ENCODE assay signal across 9 cellular contexts in genomic region chr9:122835313-122835731, GRCh38. TPM values are rescaled to one million over a fixed set of nuclear protein-coding genes. Genes with fewer than 3 reads are reported as not detected.
DNase-seq lines count a peak whose midpoint lies in the region; ATAC-seq, FAIRE-seq and TF ChIP-seq lines count a peak whose summit lies in the region.
"Had no signal": no experiment of that assay in that cellular context is flagged by ENCODE, and none has a peak within 500 bp of the region (broad histone marks: within the 10 kb centered on the region; RNA-seq: fewer than 3 reads in every experiment).

No MANE protein-coding gene starts in this region.

- peak overlapping the region in 2 of 10 donors; percentile 10 for H3K27ac ChIP-seq in heart right ventricle
- no peak overlapping the region for H3K27ac ChIP-seq in right atrium auricular region
- no peak overlapping the region for H3K27ac ChIP-seq in SU-DHL-6 (ENCODE audit: low read depth, low read length)

- H3K4me1 ChIP-seq in heart right ventricle (peaks cover 0 to 10% (median 0%) of the 10 kb centered on the region in 9 donors), right atrium auricular region (no peaks in the 10 kb centered on the region)

- no peaks in the 10 kb centered on the region for H3K79me2 ChIP-seq in SU-DHL-6 (ENCODE audit: insufficient read depth, low read length)

- H3K9me2 ChIP-seq in SU-DHL-6 (replicated peaks; ENCODE audit: insufficient read depth, low read length) = no peaks in the 10 kb centered on the region

- no peaks in the 10 kb centered on the region for H4K20me1 ChIP-seq in SU-DHL-6 (ENCODE audit: low read depth, low read length)

- H3F3A ChIP-seq in SU-DHL-6 (ENCODE audit: insufficient read depth) = peaks cover under 1% of the 10 kb centered on the region; the same call in 1 of the 2 replicates

- 47 to 55% methylated on average over 4 of the region's 4 CpGs for WGBS in heart right ventricle, 2 donors

- DNase-seq in heart right ventricle (no peak), right atrium auricular region (ENCODE audit: low spot score) (no peak), choroid plexus epithelial cell (ENCODE audit: low read depth) (no peak), NCI-H2107 treated with DMSO at 0.1 percent for 48 hours (lab: John Stamatoyannopoulos, UW; ENCODE audit: unreplicated experiment) (no peak), amygdala (lab: John Stamatoyannopoulos, UW) (no peak), frontal cortex (ENCODE audit: low spot score in 2 of 2) (no peak)
- DNase-seq: COR-L47 had no signal

- peak overlapping the region; percentile 22 for H2AFZ ChIP-seq in SU-DHL-6 (ENCODE audit: low read depth, low read length, severe bottlenecking)

- peak in 2 of 9 donors; percentile 11 to 15 for TF ChIP-seq CTCF in heart right ventricle (IDR thresholded peaks at IDR 0.05)
- no peak for TF ChIP-seq CTCF in right atrium auricular region (IDR thresholded peaks at IDR 0.05)
- TF ChIP-seq CTCF in SU-DHL-6 (IDR thresholded peaks at IDR 0.05; ENCODE audit: insufficient read depth, low read length, poor library complexity, severe bottlenecking) = no peak
- TF ChIP-seq CTCF in choroid plexus epithelial cell (conservative IDR thresholded peaks at IDR 0.05; ENCODE audit: low read depth, low read length) = peak; percentile 12

- H3K9me3 ChIP-seq in heart right ventricle = peaks cover 0 to 5% (median 0%) of the 10 kb centered on the region in 11 donors
- H3K9me3 ChIP-seq in right atrium auricular region = no peaks in the 10 kb centered on the region
- no peaks in the 10 kb centered on the region for H3K9me3 ChIP-seq in SU-DHL-6 (ENCODE audit: insufficient read depth, low read length)

- FAIRE-seq in frontal cortex (lab: Jason Lieb, UNC) = no peak

- no peaks in the 10 kb centered on the region for H3K36me3 ChIP-seq in heart right ventricle
- H3K36me3 ChIP-seq in right atrium auricular region = no peaks in the 10 kb centered on the region
- H3K36me3 ChIP-seq in SU-DHL-6 (ENCODE audit: low read length) = no peaks in the 10 kb centered on the region

- intact Hi-C loops in heart right ventricle (cut with DNase I) = no loop called here

- H3K4me3 ChIP-seq in heart right ventricle = no peak overlapping the region
- H3K4me3 ChIP-seq in right atrium auricular region = no peak overlapping the region
- H3K4me3 ChIP-seq in SU-DHL-6 (ENCODE audit: insufficient read depth, low read length, poor library complexity, severe bottlenecking) = no peak overlapping the region
- H3K4me3 ChIP-seq in choroid plexus epithelial cell (ENCODE audit: low read depth, low read length) = no peak overlapping the region

- no peak overlapping the region for H3K4me2 ChIP-seq in SU-DHL-6 (ENCODE audit: low read depth, low read length, poor library complexity, severe bottlenecking)

- ATAC-seq in heart right ventricle (peak in 5 of 8 donors; percentile 38 to 66 (median 49)), HG02870 (IDR thresholded peaks at IDR 0.05; ENCODE audit: unreplicated experiment) (no peak)

- H3K9ac ChIP-seq in SU-DHL-6 (ENCODE audit: low read length) = no peak overlapping the region

- no peaks in the 10 kb centered on the region for H3K27me3 ChIP-seq in heart right ventricle
- no peaks in the 10 kb centered on the region for H3K27me3 ChIP-seq in right atrium auricular region
- no peaks in the 10 kb centered on the region for H3K27me3 ChIP-seq in SU-DHL-6 (ENCODE audit: low read length)

RNA-seq across cellular contexts. Expression of gene PDCL, which starts 6.9 kb away (rescaled TPM):
- total RNA-seq in heart right ventricle = 1 to 10 TPM; 6.7 to 9.5 (median 8.0) TPM
- polyA plus RNA-seq in heart right ventricle = 1 to 10 TPM; 3.6 to 5.4 TPM
- total RNA-seq in right atrium auricular region = 10 to 100 TPM in 1 of 2 donors, 1 to 10 TPM in 1; 9.9 to 11.2 TPM
- 63.6 TPM for total RNA-seq in frontal cortex

RNA-seq across cellular contexts. Expression of gene OR1K1, which starts 35.4 kb away (rescaled TPM):
- total RNA-seq in heart right ventricle (not detected), right atrium auricular region (not detected), frontal cortex (not detected)
- polyA plus RNA-seq in heart right ventricle = not detected

RNA-seq across cellular contexts. Expression of gene OR5C1, which starts 46.6 kb away (rescaled TPM):
- not detected for total RNA-seq in heart right ventricle
- polyA plus RNA-seq in heart right ventricle = not detected
- total RNA-seq in right atrium auricular region = not detected
- total RNA-seq in frontal cortex = not detected
